In genomic region chr9:4143951-4144717, GRCh38 we compare ENCODE assay signal across 12 cellular contexts.
DNase-seq lines count a peak whose midpoint lies in the region; ATAC-seq and TF ChIP-seq lines count a peak whose summit lies in the region.
"Had no signal": no experiment of that assay in that cellular context is flagged by ENCODE, and none has a peak within 500 bp of the region (broad histone marks: within the 10 kb centered on the region; RNA-seq: fewer than 3 reads in every experiment).

No MANE protein-coding gene starts in this region.

- H3K27me3 Mint-ChIP-seq in HFFc6 (ENCODE audit: insufficient read depth) = no peaks in the 10 kb centered on the region; the same call in none of the 2 replicates

- H3K9me2 ChIP-seq in hepatocyte (replicated peaks; ENCODE audit: insufficient read depth) = no peaks in the 10 kb centered on the region

- peaks cover 80% of the 10 kb centered on the region for H3K4me1 Mint-ChIP-seq in HFFc6 (ENCODE audit: low read depth)

- H3K4me3 ChIP-seq in ascending aorta (peak overlapping the region; percentile 10 to 49), hepatocyte (no peak overlapping the region), skeletal muscle tissue (ENCODE audit: low read length in 3 of 3) (peak overlapping the region in 2 of 3 donors; percentile 4 to 69)
- H3K4me3 ChIP-seq: left lung had no signal

- no peak for TF ChIP-seq CTCF in HFFc6 (IDR thresholded peaks at IDR 0.05)
- TF ChIP-seq CTCF in ascending aorta (IDR thresholded peaks at IDR 0.05) = no peak
- TF ChIP-seq CTCF in hepatocyte (IDR thresholded peaks at IDR 0.05; ENCODE audit: poor library complexity) = no peak
- TF ChIP-seq CTCF in GM13977 (IDR thresholded peaks at IDR 0.05; ENCODE audit: extremely low read depth, insufficient read depth, missing control alignments) = no peak

- H3K27me3 ChIP-seq in ascending aorta (no peaks in the 10 kb centered on the region), hepatocyte (no peaks in the 10 kb centered on the region), skeletal muscle tissue (ENCODE audit: control insufficient read depth in 3 of 3, insufficient read depth in 3 of 3, low read length in 3 of 3) (no peaks in the 10 kb centered on the region)
- H3K27me3 ChIP-seq: left lung had no signal

- in situ Hi-C loops in GM13977 (cut with MboI; ENCODE audit: low pct_unique_long_range_greater_than_20kb, low sequenced_read_pairs, unreplicated experiment) = no loop called here

- 59% methylated on average over 13 of the region's 13 CpGs for WGBS in hepatocyte (ENCODE audit: low lambda C conversion rate, missing lambda C conversion rate)

- H3K4me3 Mint-ChIP-seq in HFFc6 = peak overlapping the region; percentile 72
- H3K4me3 Mint-ChIP-seq: activated CD8-positive, alpha-beta T cell treated with anti-CD3 and anti-CD28 coated beads for 36 hours had no signal

- peak overlapping the region in 2 of 3 donors; percentile 10 to 80 for H3K9ac ChIP-seq in skeletal muscle tissue (ENCODE audit: low read depth in 1 of 3, low read length in 3 of 3)

- no peak for ATAC-seq in HG03432 (IDR thresholded peaks at IDR 0.05; ENCODE audit: unreplicated experiment)
- ATAC-seq in GM21381 (IDR thresholded peaks at IDR 0.05; ENCODE audit: unreplicated experiment) = no peak
- ATAC-seq: activated CD8-positive, alpha-beta T cell treated with anti-CD3 and anti-CD28 coated beads for 36 hours; left lung had no signal

- H3K4me2 ChIP-seq in hepatocyte = peak overlapping the region; percentile 69

- intact Hi-C loops in ascending aorta (cut with DNase I) = loop anchor here (5.0 to 10.0 kb wide), 3 partner anchors 63 to 409 kb away; no protein-coding TSS in a partner anchor

- peaks cover under 1% of the 10 kb centered on the region for H3K79me2 ChIP-seq in hepatocyte

- H3K36me3 Mint-ChIP-seq in HFFc6 (ENCODE audit: low read depth) = peaks cover 6% of the 10 kb centered on the region

- peak overlapping the region; percentile 50; the same call in 1 of the 2 replicates for H3K27ac Mint-ChIP-seq in HFFc6
- H3K27ac Mint-ChIP-seq: activated CD8-positive, alpha-beta T cell treated with anti-CD3 and anti-CD28 coated beads for 36 hours had no signal

- H2AFZ ChIP-seq in hepatocyte = no peak overlapping the region

- peak overlapping the region; percentile 75 to 78 for H3K27ac ChIP-seq in ascending aorta
- H3K27ac ChIP-seq in hepatocyte = peak overlapping the region; percentile 84
- H3K27ac ChIP-seq in skeletal muscle tissue (ENCODE audit: low read depth, low read length) = peak overlapping the region; percentile 50

- H4K20me1 ChIP-seq in hepatocyte (ENCODE audit: insufficient read depth, poor library complexity, severe bottlenecking) = no peaks in the 10 kb centered on the region

- H3K4me1 ChIP-seq in ascending aorta = peaks cover 5 to 7% of the 10 kb centered on the region in 2 donors
- H3K4me1 ChIP-seq in hepatocyte (ENCODE audit: insufficient read depth) = peaks cover 41% of the 10 kb centered on the region
- H3K4me1 ChIP-seq in skeletal muscle tissue (ENCODE audit: control insufficient read depth in 3 of 3, insufficient read depth in 3 of 3, low read length in 3 of 3) = peaks cover 2 to 5% (median 5%) of the 10 kb centered on the region in 3 donors
- H3K4me1 ChIP-seq: left lung had no signal

- no peaks in the 10 kb centered on the region for H3K9me3 ChIP-seq in ascending aorta
- H3K9me3 ChIP-seq in hepatocyte (ENCODE audit: low read depth) = no peaks in the 10 kb centered on the region
- H3K9me3 ChIP-seq in skeletal muscle tissue (ENCODE audit: control insufficient read depth in 3 of 3, low read length in 3 of 3) = no peaks in the 10 kb centered on the region
- H3K9me3 ChIP-seq: left lung had no signal

- DNase-seq in HFFc6 (peak; percentile 45), ascending aorta (ENCODE audit: low spot score in 2 of 2) (no peak), hepatocyte (ENCODE audit: low spot score) (peak; percentile 53), NCI-H1436 treated with DMSO at 0.1 percent for 48 hours (lab: John Stamatoyannopoulos, UW) (no peak), GM13977 (ENCODE audit: low spot score) (no peak)
- DNase-seq: activated CD8-positive, alpha-beta T cell treated with anti-CD3 and anti-CD28 coated beads for 36 hours; activated naive CD4-positive, alpha-beta T cell treated with anti-CD3 and anti-CD28 coated beads, Interleukin-2, amount 50 U/mL, for 16 hours; left lung; SW 1271 had no signal

- H3K36me3 ChIP-seq in ascending aorta (no peaks in the 10 kb centered on the region), hepatocyte (replicated peaks; ENCODE audit: insufficient read depth, low read depth) (no peaks in the 10 kb centered on the region), skeletal muscle tissue (ENCODE audit: control insufficient read depth in 3 of 3, insufficient read depth in 3 of 3, low read length in 3 of 3) (no peaks in the 10 kb centered on the region)
- H3K36me3 ChIP-seq: left lung had no signal

- H3K9me3 Mint-ChIP-seq in HFFc6 = no peaks in the 10 kb centered on the region
- H3K9me3 Mint-ChIP-seq: activated CD8-positive, alpha-beta T cell treated with anti-CD3 and anti-CD28 coated beads for 36 hours had no signal

Comparison
In these comparisons a context has a peak if more than half of its experiments do, and no peak if none do; other contexts are left out.
1. DNase-seq: peak in HFFc6 (single experiment) and hepatocyte (single experiment); none in ascending aorta (0 of 2), NCI-H1436 treated with DMSO at 0.1 percent for 48 hours (single experiment) and GM13977 (single experiment).
2. Peak in every context shown above with its lines, with median percentiles within 50 percentile points of each other: H3K27ac ChIP-seq.